ENCODE assay signal across 24 cellular contexts in genomic region chr5:165242701-165243100, GRCh38.
DNase-seq lines count a peak whose midpoint lies in the region; ATAC-seq and TF ChIP-seq lines count a peak whose summit lies in the region.
"Had no signal": no experiment of that assay in that cellular context is flagged by ENCODE, and none has a peak within 500 bp of the region (broad histone marks: within the 10 kb centered on the region; RNA-seq: fewer than 3 reads in every experiment).

No MANE protein-coding gene starts in this region.

- no peaks in the 10 kb centered on the region for H3K4me1 ChIP-seq in aorta (ENCODE audit: control insufficient read depth in 1 of 2, insufficient read depth in 2 of 2, low read length in 2 of 2)
- H3K4me1 ChIP-seq: A549; BE2C; BLaER1 treated with 17β-estradiol and CSF1 and Interleukin-3, amounts not matched to agents 10 nM and 100 nM had no signal

- H3K27ac ChIP-seq in dorsolateral prefrontal cortex (no peak overlapping the region), aorta (ENCODE audit: low read depth in 1 of 2, low read length in 2 of 2) (no peak overlapping the region)
- H3K27ac ChIP-seq: A549; BLaER1 treated with 17β-estradiol and CSF1 and Interleukin-3, amounts not matched to agents 10 nM and 100 nM had no signal

- 0 to 5% methylated on average over 1 of the region's 1 CpG for WGBS in aorta, 2 donors

- TF ChIP-seq CTCF in astrocyte of the cerebellum (IDR thresholded peaks at IDR 0.05; ENCODE audit: low read depth, low read length, missing control alignments) (no peak), choroid plexus epithelial cell (conservative IDR thresholded peaks at IDR 0.05; ENCODE audit: low read depth, low read length) (no peak), nephron (IDR thresholded peaks at IDR 0.05; ENCODE audit: unreplicated experiment in 3 of 3) (no peak), dorsolateral prefrontal cortex (IDR thresholded peaks at IDR 0.05 in 54 of 56, conservative IDR thresholded peaks at IDR 0.05 in 2 of 56; ENCODE audit: low read depth in 1 of 56, partially characterized antibody in 56 of 56) (no peak)

- no peak overlapping the region for H3K4me3 Mint-ChIP-seq in nephron
- H3K4me3 Mint-ChIP-seq: CD14-positive monocyte; CD4-positive, alpha-beta T cell; CD8-positive, alpha-beta memory T cell; GM23338; H9 had no signal

- H3K36me3 Mint-ChIP-seq in nephron (ENCODE audit: low read depth): no peaks in the 10 kb centered on the region
- H3K36me3 Mint-ChIP-seq: CD14-positive monocyte; CD8-positive, alpha-beta memory T cell had no signal

- no peaks in the 10 kb centered on the region for H3K9me3 ChIP-seq in aorta (ENCODE audit: control insufficient read depth, low read length)
- H3K9me3 ChIP-seq: A549; BE2C; BLaER1 treated with 17β-estradiol and CSF1 and Interleukin-3, amounts not matched to agents 10 nM and 100 nM had no signal

- H3K27ac Mint-ChIP-seq in nephron: peak overlapping the region; percentile 61 to 91 (median 90)
- H3K27ac Mint-ChIP-seq: CD14-positive monocyte; CD4-positive, alpha-beta T cell; CD8-positive, alpha-beta memory T cell; GM23338; H9 had no signal

- in situ Hi-C loops in astrocyte of the cerebellum (cut with HindIII; ENCODE audit: low sequenced_read_pairs): no loop called here

- no peaks in the 10 kb centered on the region for H3K36me3 ChIP-seq in aorta (ENCODE audit: control insufficient read depth in 1 of 2, insufficient read depth in 2 of 2, low read length in 1 of 2)
- H3K36me3 ChIP-seq: BE2C; BLaER1 treated with 17β-estradiol and CSF1 and Interleukin-3, amounts not matched to agents 10 nM and 100 nM had no signal

- no peaks in the 10 kb centered on the region for H3K9me3 Mint-ChIP-seq in nephron
- H3K9me3 Mint-ChIP-seq: GM23338, H9 had no signal

- H3K4me3 ChIP-seq in astrocyte of the cerebellum (ENCODE audit: low read depth, low read length): no peak overlapping the region
- no peak overlapping the region for H3K4me3 ChIP-seq in choroid plexus epithelial cell (ENCODE audit: low read depth, low read length)
- H3K4me3 ChIP-seq in dorsolateral prefrontal cortex: no peak overlapping the region
- no peak overlapping the region for H3K4me3 ChIP-seq in aorta (ENCODE audit: low read length in 2 of 2)
- H3K4me3 ChIP-seq: A549; BLaER1 treated with 17β-estradiol and CSF1 and Interleukin-3, amounts not matched to agents 10 nM and 100 nM; GM23338 had no signal

- H3K27me3 ChIP-seq in dorsolateral prefrontal cortex: no peaks in the 10 kb centered on the region
- no peaks in the 10 kb centered on the region for H3K27me3 ChIP-seq in aorta (ENCODE audit: control insufficient read depth in 1 of 2, insufficient read depth in 2 of 2, low read length in 1 of 2)
- H3K27me3 ChIP-seq: BE2C; BLaER1 treated with 17β-estradiol and CSF1 and Interleukin-3, amounts not matched to agents 10 nM and 100 nM had no signal

- peak; percentile 42 for DNase-seq in astrocyte of the cerebellum (ENCODE audit: low read depth)
- peak; percentile 14 for DNase-seq in choroid plexus epithelial cell (ENCODE audit: low read depth)
- peak; percentile 4 for DNase-seq in iris pigment epithelial cell (ENCODE audit: low read depth)
- DNase-seq in dorsolateral prefrontal cortex: no peak
- DNase-seq in effector CD4-positive, alpha-beta T cell: no peak
- no peak for DNase-seq in aorta
- DNase-seq: 8988T; ACHN; AML-193; BE2C; Calu3; CD4-positive, alpha-beta T cell; CD8-positive, alpha-beta memory T cell; DMS53; DMS79 treated with DMSO at 0.1 percent for 48 hours; GF-D8; H9 had no signal

- ATAC-seq in aorta (ENCODE audit: low FRiP score): no peak
- ATAC-seq in HG02870 (IDR thresholded peaks at IDR 0.05; ENCODE audit: unreplicated experiment): no peak
- ATAC-seq: A549, GM23338, HCT116 had no signal

- intact Hi-C loops in dorsolateral prefrontal cortex (cut with DNase I): no loop called here
- intact Hi-C loops in aorta (cut with DNase I): no loop called here

- H3K4me1 Mint-ChIP-seq in nephron: peaks cover 29% of the 10 kb centered on the region
- H3K4me1 Mint-ChIP-seq: CD14-positive monocyte; CD8-positive, alpha-beta memory T cell; GM23338 had no signal

- H3K27me3 Mint-ChIP-seq in nephron (ENCODE audit: low read depth): no peaks in the 10 kb centered on the region
- H3K27me3 Mint-ChIP-seq: CD4-positive, alpha-beta T cell; CD8-positive, alpha-beta memory T cell had no signal

Comparison
In these comparisons a context has a peak if more than half of its experiments do, and no peak if none do; other contexts are left out.
1. DNase-seq: peak in astrocyte of the cerebellum (single experiment), choroid plexus epithelial cell (single experiment) and iris pigment epithelial cell (single experiment); none in dorsolateral prefrontal cortex (0 of 10), effector CD4-positive, alpha-beta T cell (single experiment) and aorta (0 of 2).